ENCODE assay signal across 28 cellular contexts in genomic region chr1:180720753-180721152, GRCh38.
DNase-seq lines count a peak whose midpoint lies in the region; ATAC-seq and TF ChIP-seq lines count a peak whose summit lies in the region.
"Had no signal": no experiment of that assay in that cellular context is flagged by ENCODE, and none has a peak within 500 bp of the region (broad histone marks: within the 10 kb centered on the region; RNA-seq: fewer than 3 reads in every experiment).

No MANE protein-coding gene starts in this region.

- no peak overlapping the region for H3K4me3 Mint-ChIP-seq in stimulated activated naive CD8-positive, alpha-beta T cell treated with anti-CD3 and anti-CD28 coated beads, Interleukin-15, amount 100 ng/mL, for 72 hours
- H3K4me3 Mint-ChIP-seq: activated naive CD8-positive, alpha-beta T cell; activated T-helper 17 cell treated with anti-CD3 and anti-CD28 coated beads, Interleukin-2, amount 50 U/mL, for 72 hours had no signal

- H3K4me3 ChIP-seq in brain microvascular endothelial cell (ENCODE audit: low read depth, low read length), result no peak overlapping the region
- no peak overlapping the region for H3K4me3 ChIP-seq in upper lobe of right lung
- H3K4me3 ChIP-seq: BLaER1 treated with 17β-estradiol and CSF1 and Interleukin-3, amounts not matched to agents 10 nM and 100 nM; left ventricle myocardium inferior; thoracic aorta; uterus had no signal

- no peaks in the 10 kb centered on the region for H3K27me3 ChIP-seq in brain microvascular endothelial cell (replicated peaks)
- no peaks in the 10 kb centered on the region for H3K27me3 ChIP-seq in upper lobe of right lung
- H3K27me3 ChIP-seq: BLaER1 treated with 17β-estradiol and CSF1 and Interleukin-3, amounts not matched to agents 10 nM and 100 nM; uterus had no signal

- ATAC-seq in upper lobe of right lung, result no peak
- ATAC-seq in stimulated activated naive CD8-positive, alpha-beta T cell treated with anti-CD3 and anti-CD28 coated beads, Interleukin-15, amount 100 ng/mL, for 72 hours, result no peak
- ATAC-seq: activated T-helper 17 cell treated with anti-CD3 and anti-CD28 coated beads, Interleukin-2, amount 50 U/mL, for 72 hours; stimulated activated naive CD8-positive, alpha-beta T cell treated with anti-CD3 and anti-CD28 coated beads, Interleukin-15, Interleukin-2, amounts not matched to agents 100 U/mL and 50 U/mL, for 24 hours had no signal

- H3K9me3 Mint-ChIP-seq in stimulated activated naive CD8-positive, alpha-beta T cell treated with anti-CD3 and anti-CD28 coated beads, Interleukin-15, amount 100 ng/mL, for 72 hours, result peaks cover 0 to 6% of the 10 kb centered on the region in 2 donors
- H3K9me3 Mint-ChIP-seq: activated T-helper 17 cell treated with anti-CD3 and anti-CD28 coated beads, Interleukin-2, amount 50 U/mL, for 72 hours had no signal

- no peak overlapping the region for H3K27ac ChIP-seq in brain microvascular endothelial cell
- no peak overlapping the region for H3K27ac ChIP-seq in upper lobe of right lung
- H3K27ac ChIP-seq: BLaER1 treated with 17β-estradiol and CSF1 and Interleukin-3, amounts not matched to agents 10 nM and 100 nM; left ventricle myocardium inferior; parathyroid adenoma; thoracic aorta; uterus; VCaP had no signal

- H3K9me3 ChIP-seq in upper lobe of right lung, result no peaks in the 10 kb centered on the region
- H3K9me3 ChIP-seq: left ventricle myocardium inferior, thoracic aorta, uterus had no signal

- DNase-seq in ELR (ENCODE audit: low read depth) (peak; percentile 3), M059J (ENCODE audit: low read depth) (peak; percentile 67), brain microvascular endothelial cell (peak; percentile 16), myocyte (ENCODE audit: low read depth) (peak; percentile 25), cortex of kidney (lab: John Stamatoyannopoulos, UW) (no peak), upper lobe of right lung (no peak)
- DNase-seq in stimulated activated naive CD8-positive, alpha-beta T cell treated with anti-CD3 and anti-CD28 coated beads, Interleukin-15, amount 100 ng/mL, for 72 hours, result no peak
- DNase-seq: activated CD4-positive, alpha-beta T cell treated with anti-CD3 and anti-CD28 coated beads for 4 hours; anterior cingulate cortex; GDM1; glutamatergic neuron; KBM-7; left ventricle myocardium inferior; mesenchymal stem cell; NCI-H1417; NCI-H2029 treated with DMSO at 0.1 percent for 48 hours; NCI-H69; retina; SHP77; small intestine; stimulated activated naive CD8-positive, alpha-beta T cell treated with anti-CD3 and anti-CD28 coated beads, Interleukin-15, Interleukin-2, amounts not matched to agents 100 U/mL and 50 U/mL, for 24 hours; uterus had no signal

- intact Hi-C loops in upper lobe of right lung (cut with DNase I), result no loop called here

- H3K4me1 ChIP-seq in upper lobe of right lung, result no peaks in the 10 kb centered on the region
- H3K4me1 ChIP-seq: BLaER1 treated with 17β-estradiol and CSF1 and Interleukin-3, amounts not matched to agents 10 nM and 100 nM; parathyroid adenoma; uterus had no signal

- H3K36me3 ChIP-seq in brain microvascular endothelial cell (replicated peaks) (no peaks in the 10 kb centered on the region), upper lobe of right lung (no peaks in the 10 kb centered on the region)
- H3K36me3 ChIP-seq: left ventricle myocardium inferior, thoracic aorta, uterus had no signal

- no peaks in the 10 kb centered on the region for H3K4me1 Mint-ChIP-seq in stimulated activated naive CD8-positive, alpha-beta T cell treated with anti-CD3 and anti-CD28 coated beads, Interleukin-15, amount 100 ng/mL, for 72 hours
- H3K4me1 Mint-ChIP-seq: activated T-helper 17 cell treated with anti-CD3 and anti-CD28 coated beads, Interleukin-2, amount 50 U/mL, for 72 hours had no signal

- in situ Hi-C loops in brain microvascular endothelial cell (cut with HindIII; ENCODE audit: low pct_ligation_motif_present, low sequenced_read_pairs), result no loop called here

- H3K27ac Mint-ChIP-seq in stimulated activated naive CD8-positive, alpha-beta T cell treated with anti-CD3 and anti-CD28 coated beads, Interleukin-15, amount 100 ng/mL, for 72 hours, result no peak overlapping the region
- H3K27ac Mint-ChIP-seq: activated naive CD8-positive, alpha-beta T cell; activated T-helper 17 cell treated with anti-CD3 and anti-CD28 coated beads, Interleukin-2, amount 50 U/mL, for 72 hours had no signal

- no peak for TF ChIP-seq CTCF in brain microvascular endothelial cell (IDR thresholded peaks at IDR 0.05; ENCODE audit: low read depth, low read length, missing control alignments)
- TF ChIP-seq CTCF in upper lobe of right lung (IDR thresholded peaks at IDR 0.05), result no peak

- H3K27me3 Mint-ChIP-seq in stimulated activated naive CD8-positive, alpha-beta T cell treated with anti-CD3 and anti-CD28 coated beads, Interleukin-15, amount 100 ng/mL, for 72 hours, result no peaks in the 10 kb centered on the region
- H3K27me3 Mint-ChIP-seq: activated naive CD8-positive, alpha-beta T cell; activated T-helper 17 cell treated with anti-CD3 and anti-CD28 coated beads, Interleukin-2, amount 50 U/mL, for 72 hours had no signal

Comparison
In these comparisons a context has a peak if more than half of its experiments do, and no peak if none do; other contexts are left out.
1. DNase-seq: peak in ELR (single experiment), M059J (single experiment), brain microvascular endothelial cell (single experiment) and myocyte (single experiment); none in cortex of kidney (single experiment), upper lobe of right lung (single experiment) and stimulated activated naive CD8-positive, alpha-beta T cell treated with anti-CD3 and anti-CD28 coated beads, Interleukin-15, amount 100 ng/mL, for 72 hours (0 of 2).